ENCODE assay signal across 20 cellular contexts in the genomic region with DNA sequence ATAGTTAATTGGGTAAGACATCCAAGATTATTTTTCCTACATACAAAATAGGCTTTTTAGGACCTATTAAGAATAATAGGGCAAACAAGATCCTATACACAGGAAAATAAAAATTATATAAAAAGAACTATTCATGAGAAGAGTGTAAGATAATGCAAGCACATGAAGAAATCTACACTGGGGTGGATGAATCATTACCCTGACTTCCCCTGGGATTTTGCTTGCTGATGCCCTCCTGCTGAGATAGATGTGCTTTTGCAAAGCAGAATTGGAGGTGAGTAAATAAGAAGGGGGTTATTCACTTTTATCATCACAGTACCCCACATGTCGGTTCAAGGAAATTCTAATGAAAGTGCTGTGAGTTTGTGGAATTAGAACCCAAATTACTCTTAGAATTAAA. TPM values are rescaled to one million over a fixed set of nuclear protein-coding genes. Genes with fewer than 3 reads are reported as not detected.
A peak's percentile ranks its signal among the peaks of the same experiment; 100 is the strongest.
DNase-seq lines count a peak whose midpoint lies in the region; ATAC-seq and TF ChIP-seq lines count a peak whose summit lies in the region.
"Had no signal": no experiment of that assay in that cellular context is flagged by ENCODE, and none has a peak within 500 bp of the region (broad histone marks: within the 10 kb centered on the region; RNA-seq: fewer than 3 reads in every experiment).

No MANE protein-coding gene starts in this region.

- H3K36me3 ChIP-seq in mesenchymal stem cell (ENCODE audit: control insufficient read depth in 1 of 2, insufficient read depth in 2 of 2, low read depth in 1 of 2, low read length in 2 of 2) = no peaks in the 10 kb centered on the region
- H3K36me3 ChIP-seq: thyroid gland had no signal

- H3K18ac ChIP-seq in mesenchymal stem cell (ENCODE audit: low read depth in 1 of 2, low read length in 2 of 2) = no peak overlapping the region

- peak overlapping the region; percentile 14 for H2BK5ac ChIP-seq in mesenchymal stem cell (ENCODE audit: low read depth, low read length, poor library complexity, severe bottlenecking)

- no peak overlapping the region for H2AK5ac ChIP-seq in mesenchymal stem cell (ENCODE audit: low read length, severe bottlenecking)

- H3K23ac ChIP-seq in mesenchymal stem cell (ENCODE audit: low read length in 2 of 2) = no peak overlapping the region

- no peak overlapping the region for H4K91ac ChIP-seq in mesenchymal stem cell (ENCODE audit: low read length)

- peak in 2 of 3 experiments; percentile 83 to 95 for DNase-seq in NCI-H1417 (lab: John Stamatoyannopoulos, UW)
- no peak for DNase-seq in NCI-H1417 treated with DMSO at 0.1 percent for 48 hours (lab: John Stamatoyannopoulos, UW)
- peak; percentile 36 for DNase-seq in M059J (ENCODE audit: low read depth)
- peak; percentile 84 for DNase-seq in choroid plexus epithelial cell (ENCODE audit: low read depth)
- no peak for DNase-seq in mesenchymal stem cell
- DNase-seq in AG20443 (ENCODE audit: low spot score) = no peak
- DNase-seq: activated CD4-positive, alpha-beta T cell treated with anti-CD3 and anti-CD28 coated beads, Interleukin-2, amount 50 U/mL, for 4 hours; activated naive CD4-positive, alpha-beta T cell; activated T-cell treated with anti-CD3 and anti-CD28 coated beads for 4 hours; aorta; left ventricle myocardium superior; NCI-H2227 treated with DMSO at 0.1 percent for 48 hours; stimulated activated CD4-positive, alpha-beta T cell treated with anti-CD3 and anti-CD28 coated beads, Interleukin-15, amount 100 ng/mL, for 24 hours; stimulated activated naive B cell treated with anti-CD40 and anti-IgM and Interleukin-4, amounts not matched to agents 10 μg/mL and 1 μg/mL and 100 μg/mL, for 72 hours; T-cell; thyroid gland had no signal

- no peaks in the 10 kb centered on the region for H3K9me3 ChIP-seq in mesenchymal stem cell (ENCODE audit: control insufficient read depth, low read length)
- H3K9me3 ChIP-seq: thyroid gland had no signal

- H3K4me2 ChIP-seq in mesenchymal stem cell (ENCODE audit: low read length, poor library complexity, severe bottlenecking) = peak overlapping the region; percentile 59

- H3K14ac ChIP-seq in mesenchymal stem cell (ENCODE audit: low read length in 2 of 2) = no peak overlapping the region

- no peaks in the 10 kb centered on the region for H3K27me3 ChIP-seq in mesenchymal stem cell (ENCODE audit: control insufficient read depth in 1 of 2, insufficient read depth in 1 of 2, low read length in 2 of 2)
- H3K27me3 ChIP-seq: thyroid gland had no signal

- no peak overlapping the region for H2AFZ ChIP-seq in mesenchymal stem cell (ENCODE audit: low read depth, low read length)

- H4K8ac ChIP-seq in mesenchymal stem cell (ENCODE audit: low read length) = no peak overlapping the region

- H3K27ac ChIP-seq in mesenchymal stem cell (ENCODE audit: low read length, poor library complexity, severe bottlenecking) = peak overlapping the region; percentile 95
- H3K27ac ChIP-seq: 22Rv1, thyroid gland had no signal

- no peak overlapping the region for H2BK120ac ChIP-seq in mesenchymal stem cell (ENCODE audit: low read depth, low read length)

- H2BK12ac ChIP-seq in mesenchymal stem cell (ENCODE audit: low read length in 2 of 2) = no peak overlapping the region

- TF ChIP-seq CTCF in choroid plexus epithelial cell (conservative IDR thresholded peaks at IDR 0.05; ENCODE audit: low read depth, low read length) = no peak

- H3K79me1 ChIP-seq in mesenchymal stem cell (replicated peaks; ENCODE audit: low read length, poor library complexity, severe bottlenecking) = no peaks in the 10 kb centered on the region

- ATAC-seq in GM18511 (IDR thresholded peaks at IDR 0.05; ENCODE audit: unreplicated experiment) (no peak), HG03457 (IDR thresholded peaks at IDR 0.05; ENCODE audit: unreplicated experiment) (no peak)
- ATAC-seq: left ventricle myocardium superior; stimulated activated naive B cell treated with anti-CD40 and anti-IgM and Interleukin-4, amounts not matched to agents 10 μg/mL and 1 μg/mL and 100 μg/mL, for 72 hours; T-cell had no signal

- no peak overlapping the region for H3K9ac ChIP-seq in mesenchymal stem cell (ENCODE audit: low read length)

- H3K4ac ChIP-seq in mesenchymal stem cell (ENCODE audit: low read depth in 1 of 2, low read length in 2 of 2) = no peak overlapping the region

- WGBS in mesenchymal stem cell = no CpG with 5 or more reads among the region's 1 CpG

- no peak overlapping the region for H2BK15ac ChIP-seq in mesenchymal stem cell (ENCODE audit: low read depth, poor library complexity, severe bottlenecking)

- H3K4me1 ChIP-seq in mesenchymal stem cell (ENCODE audit: control insufficient read depth, insufficient read depth, low read depth, low read length) = no peaks in the 10 kb centered on the region
- H3K4me1 ChIP-seq: thyroid gland had no signal

- H3K4me3 ChIP-seq in choroid plexus epithelial cell (ENCODE audit: low read depth, low read length) = no peak overlapping the region
- no peak overlapping the region for H3K4me3 ChIP-seq in mesenchymal stem cell (ENCODE audit: insufficient read depth in 1 of 2, low read depth in 1 of 2, low read length in 2 of 2)
- H3K4me3 ChIP-seq: thyroid gland had no signal

RNA-seq across cellular contexts. Expression of a gene that starts 48.6 kb away (rescaled TPM):
- 0.12 and 0.32 TPM in 2 replicates for total RNA-seq in M059J (2014; rRNA removed; shearing (Covaris generic))
- polyA plus RNA-seq in mesenchymal stem cell (2013, experiment 1 of 2) = not detected
- not detected for polyA plus RNA-seq in mesenchymal stem cell (2013, experiment 2 of 2)
- total RNA-seq: aorta, left ventricle myocardium superior, thyroid gland had no signal
- polyA plus RNA-seq: CD14-positive monocyte had no signal

Comparison
In these comparisons a context has a peak if more than half of its experiments do, and no peak if none do; other contexts are left out.
1. DNase-seq: peak in NCI-H1417 (2 of 3), M059J (single experiment) and choroid plexus epithelial cell (single experiment); none in NCI-H1417 treated with DMSO at 0.1 percent for 48 hours (single experiment), mesenchymal stem cell (single experiment) and AG20443 (single experiment).